Comparison of ENCODE assay signal across 13 cellular contexts in the genomic region with DNA sequence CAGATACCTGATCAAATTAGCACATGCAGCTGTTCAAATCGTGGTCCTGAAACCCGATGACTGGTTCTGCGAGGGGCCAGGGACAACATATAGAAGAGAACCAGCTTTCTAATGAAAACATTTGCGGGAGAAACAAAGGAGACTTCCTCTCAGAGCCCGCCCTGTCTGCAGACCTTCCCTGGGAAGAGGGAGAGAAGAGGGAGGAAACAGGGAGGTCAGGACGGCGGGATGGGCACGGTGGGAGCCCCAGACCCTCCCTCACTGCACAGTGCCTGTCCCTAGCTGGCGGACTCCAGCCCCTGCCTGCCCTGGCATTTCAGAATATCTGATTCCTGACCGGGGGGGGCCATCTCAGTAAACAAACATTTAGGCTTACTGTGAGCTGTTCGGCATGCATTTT.
DNase-seq lines count a peak whose midpoint lies in the region; ATAC-seq and TF ChIP-seq lines count a peak whose summit lies in the region.
"Had no signal": no experiment of that assay in that cellular context is flagged by ENCODE, and none has a peak within 500 bp of the region (broad histone marks: within the 10 kb centered on the region; RNA-seq: fewer than 3 reads in every experiment).

No MANE protein-coding gene starts in this region.

- H3K27ac ChIP-seq in H9 (ENCODE audit: insufficient read length, low read depth, low read length), result no peak overlapping the region
- no peak overlapping the region for H3K27ac ChIP-seq in spleen
- H3K27ac ChIP-seq: A549, C4-2B had no signal

- TF ChIP-seq CTCF in H9 (conservative IDR thresholded peaks at IDR 0.05), result no peak
- no peak for TF ChIP-seq CTCF in WTC11 (IDR thresholded peaks at IDR 0.05)
- TF ChIP-seq CTCF in spleen (IDR thresholded peaks at IDR 0.05 in 8 of 11, conservative IDR thresholded peaks at IDR 0.05 in 3 of 11), result no peak

- TF ChIP-seq POLR2A in spleen (IDR thresholded peaks at IDR 0.05), result no peak

- no peak overlapping the region for H3T11ph ChIP-seq in H9 (ENCODE audit: low read length)

- H2BK15ac ChIP-seq in H9 (ENCODE audit: low read depth, low read length), result no peak overlapping the region

- no peak overlapping the region for H3K9ac ChIP-seq in H9 (ENCODE audit: extremely low read depth, insufficient read length, low read length)

- H3K4me1 Mint-ChIP-seq in H9 (peaks cover 8 to 22% of the 10 kb centered on the region in 2 experiments), WTC11 (peaks cover 17% of the 10 kb centered on the region)
- H3K4me1 Mint-ChIP-seq: CD4-positive, alpha-beta memory T cell had no signal

- H3K4me2 ChIP-seq in H9 (ENCODE audit: insufficient read depth, insufficient read length, low read length), result no peak overlapping the region
- H3K4me2 ChIP-seq: A549 had no signal

- POLR2A ChIA-PET in WTC11 (lab: Charles Lee), result no interaction called here

- no peaks in the 10 kb centered on the region for H3K9me3 ChIP-seq in H9 (ENCODE audit: control insufficient read depth, low read depth, low read length)
- no peaks in the 10 kb centered on the region for H3K9me3 ChIP-seq in spleen
- H3K9me3 ChIP-seq: A549, BE2C had no signal

- H3K18ac ChIP-seq in H9 (ENCODE audit: insufficient read length, low read depth, low read length), result no peak overlapping the region

- H3K4me3 Mint-ChIP-seq in H9, result no peak overlapping the region
- H3K4me3 Mint-ChIP-seq in WTC11, result no peak overlapping the region
- H3K4me3 Mint-ChIP-seq: CD4-positive, alpha-beta memory T cell had no signal

- no peak overlapping the region for H3K4me3 ChIP-seq in spleen
- H3K4me3 ChIP-seq: A549, K562 had no signal

- no peaks in the 10 kb centered on the region for H3K9me3 Mint-ChIP-seq in H9
- no peaks in the 10 kb centered on the region; the same call in 1 of the 2 replicates for H3K9me3 Mint-ChIP-seq in WTC11

- H2AFZ ChIP-seq in H9 (ENCODE audit: low read length), result no peak overlapping the region

- no peak overlapping the region for H4K91ac ChIP-seq in H9 (ENCODE audit: insufficient read length, low read depth, low read length)

- no peak overlapping the region for H3K23ac ChIP-seq in H9 (ENCODE audit: insufficient read length, low read depth, low read length)

- intact Hi-C loops in spleen (cut with DNase I; ENCODE audit: low total_unique reads), result no loop called here

- H3K27me3 Mint-ChIP-seq in H9 (ENCODE audit: low read depth) (no peaks in the 10 kb centered on the region), WTC11 (ENCODE audit: low read depth) (no peaks in the 10 kb centered on the region; the same call in 1 of the 2 replicates)

- no peak overlapping the region for H2BK12ac ChIP-seq in H9 (ENCODE audit: insufficient read length, low read depth, low read length)

- H2AK5ac ChIP-seq in H9 (ENCODE audit: insufficient read length, low read length), result no peak overlapping the region

- no peaks in the 10 kb centered on the region for H3K27me3 ChIP-seq in H9 (ENCODE audit: insufficient read depth, low read length)
- H3K27me3 ChIP-seq in spleen (replicated peaks in 1 of 7), result peaks cover 0 to 41% (median 0%) of the 10 kb centered on the region in 7 donors
- H3K27me3 ChIP-seq: BE2C had no signal

- no peaks in the 10 kb centered on the region; the same call in 1 of the 2 replicates for H3K4me1 ChIP-seq in H9 (ENCODE audit: insufficient read depth, low read length)
- no peaks in the 10 kb centered on the region for H3K4me1 ChIP-seq in spleen
- H3K4me1 ChIP-seq: BE2C had no signal

- H4K5ac ChIP-seq in H9 (ENCODE audit: insufficient read length, low read depth, low read length), result no peak overlapping the region

- no peak overlapping the region for H2BK5ac ChIP-seq in H9 (ENCODE audit: insufficient read length, low read length)

- no peaks in the 10 kb centered on the region for H3K36me3 Mint-ChIP-seq in H9 (ENCODE audit: insufficient read depth in 1 of 3, low read depth in 3 of 3)
- no peaks in the 10 kb centered on the region for H3K36me3 Mint-ChIP-seq in WTC11
- H3K36me3 Mint-ChIP-seq: CD4-positive, alpha-beta memory T cell had no signal

- H3K23me2 ChIP-seq in H9 (ENCODE audit: insufficient read length, low read depth, low read length, poor library complexity, severe bottlenecking), result peaks cover 4% of the 10 kb centered on the region

- H3K36me3 ChIP-seq in spleen, result no peaks in the 10 kb centered on the region
- H3K36me3 ChIP-seq: BE2C had no signal

- no peaks in the 10 kb centered on the region for H3K79me1 ChIP-seq in H9 (ENCODE audit: insufficient read depth, low read depth, low read length, poor library complexity, severe bottlenecking)

- H3K27ac Mint-ChIP-seq in H9 (no peak overlapping the region), WTC11 (peak overlapping the region; percentile 24; the same call in 1 of the 2 replicates)
- H3K27ac Mint-ChIP-seq: CD4-positive, alpha-beta memory T cell had no signal

- no peak overlapping the region for H2BK120ac ChIP-seq in H9 (ENCODE audit: low read depth, low read length, poor library complexity, severe bottlenecking)

- H4K20me1 ChIP-seq in H9 (ENCODE audit: control insufficient read depth, insufficient read depth, insufficient read length), result no peaks in the 10 kb centered on the region

- CTCF ChIA-PET in WTC11 (lab: Charles Lee), result interaction anchor here (1.1 to 2.2 kb wide), 2 partner anchors 22 to 167 kb away, joined by 4 to 14 read pairs; no protein-coding TSS in a partner anchor

- no peak overlapping the region for H4K8ac ChIP-seq in H9 (replicated peaks; ENCODE audit: insufficient read length, low read depth, low read length)

- no peak overlapping the region for H2BK20ac ChIP-seq in H9 (ENCODE audit: low read depth, low read length, poor library complexity, severe bottlenecking)

- peak; percentile 73 for ATAC-seq in WTC11
- no peak for ATAC-seq in HG03571 (IDR thresholded peaks at IDR 0.05; ENCODE audit: unreplicated experiment)
- ATAC-seq: A549, K562 had no signal

- H3K79me2 ChIP-seq in H9 (ENCODE audit: insufficient read depth, low read length), result no peaks in the 10 kb centered on the region

- H3K14ac ChIP-seq in H9 (ENCODE audit: insufficient read depth, low read length), result peak overlapping the region; percentile 58

- no CpG with 5 or more reads among the region's 11 CpGs for WGBS in H9 (ENCODE audit: extremely low coverage, insufficient read length, low lambda C conversion rate)
- WGBS in spleen, 5 donors, result 37 to 50% (median 46%) methylated on average over 11 of the region's 11 CpGs

- H3K56ac ChIP-seq in H9 (ENCODE audit: insufficient read length, low read depth, low read length), result no peak overlapping the region

- DNase-seq in H9, result no peak
- DNase-seq in WTC11 (ENCODE audit: low spot score), result no peak
- peak; percentile 76 for DNase-seq in left kidney (ENCODE audit: low read depth, low spot score)
- DNase-seq in spleen, result peak; percentile 25
- no peak for DNase-seq in GM03348 (ENCODE audit: low spot score)
- DNase-seq in GM19238 (ENCODE audit: insufficient read length, low spot score), result no peak
- DNase-seq: BE2C; CD4-positive, alpha-beta memory T cell; DMS79 had no signal

- no peak overlapping the region for H3K4ac ChIP-seq in H9 (ENCODE audit: low read depth, low read length)

TF ChIP-seq in WTC11, 78 proteins besides CTCF, POLR2A, EP300 and RAD21 (continues in another document):
- TF ChIP-seq, protein P1, sequence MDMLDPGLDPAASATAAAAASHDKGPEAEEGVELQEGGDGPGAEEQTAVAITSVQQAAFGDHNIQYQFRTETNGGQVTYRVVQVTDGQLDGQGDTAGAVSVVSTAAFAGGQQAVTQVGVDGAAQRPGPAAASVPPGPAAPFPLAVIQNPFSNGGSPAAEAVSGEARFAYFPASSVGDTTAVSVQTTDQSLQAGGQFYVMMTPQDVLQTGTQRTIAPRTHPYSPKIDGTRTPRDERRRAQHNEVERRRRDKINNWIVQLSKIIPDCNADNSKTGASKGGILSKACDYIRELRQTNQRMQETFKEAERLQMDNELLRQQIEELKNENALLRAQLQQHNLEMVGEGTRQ (CRISPR knock-in tag; IDR thresholded peaks at IDR 0.05), result no peak
- TF ChIP-seq TEAD4 (CRISPR knock-in tag; IDR thresholded peaks at IDR 0.05) (no peak), SMAD4 (CRISPR knock-in tag; IDR thresholded peaks at IDR 0.05) (no peak), ZNF232 (CRISPR knock-in tag; IDR thresholded peaks at IDR 0.05) (no peak), FOXP1 (CRISPR knock-in tag; IDR thresholded peaks at IDR 0.05; ENCODE audit: borderline replicate concordance) (no peak)
- TF ChIP-seq, protein P2, sequence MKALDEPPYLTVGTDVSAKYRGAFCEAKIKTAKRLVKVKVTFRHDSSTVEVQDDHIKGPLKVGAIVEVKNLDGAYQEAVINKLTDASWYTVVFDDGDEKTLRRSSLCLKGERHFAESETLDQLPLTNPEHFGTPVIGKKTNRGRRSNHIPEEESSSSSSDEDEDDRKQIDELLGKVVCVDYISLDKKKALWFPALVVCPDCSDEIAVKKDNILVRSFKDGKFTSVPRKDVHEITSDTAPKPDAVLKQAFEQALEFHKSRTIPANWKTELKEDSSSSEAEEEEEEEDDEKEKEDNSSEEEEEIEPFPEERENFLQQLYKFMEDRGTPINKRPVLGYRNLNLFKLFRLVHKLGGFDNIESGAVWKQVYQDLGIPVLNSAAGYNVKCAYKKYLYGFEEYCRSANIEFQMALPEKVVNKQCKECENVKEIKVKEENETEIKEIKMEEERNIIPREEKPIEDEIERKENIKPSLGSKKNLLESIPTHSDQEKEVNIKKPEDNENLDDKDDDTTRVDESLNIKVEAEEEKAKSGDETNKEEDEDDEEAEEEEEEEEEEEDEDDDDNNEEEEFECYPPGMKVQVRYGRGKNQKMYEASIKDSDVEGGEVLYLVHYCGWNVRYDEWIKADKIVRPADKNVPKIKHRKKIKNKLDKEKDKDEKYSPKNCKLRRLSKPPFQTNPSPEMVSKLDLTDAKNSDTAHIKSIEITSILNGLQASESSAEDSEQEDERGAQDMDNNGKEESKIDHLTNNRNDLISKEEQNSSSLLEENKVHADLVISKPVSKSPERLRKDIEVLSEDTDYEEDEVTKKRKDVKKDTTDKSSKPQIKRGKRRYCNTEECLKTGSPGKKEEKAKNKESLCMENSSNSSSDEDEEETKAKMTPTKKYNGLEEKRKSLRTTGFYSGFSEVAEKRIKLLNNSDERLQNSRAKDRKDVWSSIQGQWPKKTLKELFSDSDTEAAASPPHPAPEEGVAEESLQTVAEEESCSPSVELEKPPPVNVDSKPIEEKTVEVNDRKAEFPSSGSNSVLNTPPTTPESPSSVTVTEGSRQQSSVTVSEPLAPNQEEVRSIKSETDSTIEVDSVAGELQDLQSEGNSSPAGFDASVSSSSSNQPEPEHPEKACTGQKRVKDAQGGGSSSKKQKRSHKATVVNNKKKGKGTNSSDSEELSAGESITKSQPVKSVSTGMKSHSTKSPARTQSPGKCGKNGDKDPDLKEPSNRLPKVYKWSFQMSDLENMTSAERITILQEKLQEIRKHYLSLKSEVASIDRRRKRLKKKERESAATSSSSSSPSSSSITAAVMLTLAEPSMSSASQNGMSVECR (CRISPR knock-in tag; IDR thresholded peaks at IDR 0.05; ENCODE audit: borderline replicate concordance), result no peak
- TF ChIP-seq, protein P3, sequence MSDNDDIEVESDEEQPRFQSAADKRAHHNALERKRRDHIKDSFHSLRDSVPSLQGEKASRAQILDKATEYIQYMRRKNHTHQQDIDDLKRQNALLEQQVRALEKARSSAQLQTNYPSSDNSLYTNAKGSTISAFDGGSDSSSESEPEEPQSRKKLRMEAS (CRISPR knock-in tag; IDR thresholded peaks at IDR 0.05), result no peak

Comparison
In these comparisons a context has a peak if more than half of its experiments do, and no peak if none do; other contexts are left out.
1. DNase-seq: peak in left kidney (single experiment) and spleen (single experiment); none in H9 (single experiment), WTC11 (single experiment), GM03348 (single experiment) and GM19238 (single experiment).